ENCODE assay signal across 35 cellular contexts in the genomic region with DNA sequence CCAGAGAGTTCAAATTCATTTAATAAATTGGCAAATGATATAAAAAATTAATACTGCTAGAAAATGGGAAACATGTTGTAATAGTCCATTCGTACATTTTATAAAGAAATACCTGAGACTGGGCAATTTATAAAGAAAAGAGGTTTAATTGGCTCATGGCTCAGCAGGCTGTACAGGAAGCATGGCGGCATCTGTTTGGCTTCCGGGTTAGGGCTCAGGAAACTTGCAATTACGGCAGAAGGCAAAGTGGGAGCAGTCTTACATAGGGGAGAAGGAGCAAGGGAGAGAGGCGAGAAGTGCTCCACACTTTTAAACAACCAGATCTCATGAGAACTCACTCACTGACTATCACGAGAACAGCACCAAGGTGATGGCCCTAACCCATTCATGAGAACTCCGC.
"Had no signal": no experiment of that assay in that cellular context is flagged by ENCODE, and none has a peak within 500 bp of the region (broad histone marks: within the 10 kb centered on the region; RNA-seq: fewer than 3 reads in every experiment).

No MANE protein-coding gene starts in this region.

- H3K9me3 ChIP-seq: MG63 had no signal

- H3K4me3 ChIP-seq: MG63 had no signal

- H3K9ac ChIP-seq: KMS-11 had no signal

- H3K4me2 ChIP-seq: KMS-11 had no signal

- H3K27me3 ChIP-seq: MG63 had no signal

- DNase-seq: Karpas-422, Kasumi-1, KG1, MG63, MM.1S, MV-4-11, NCI-H1048, NCI-H1092, NCI-H1092 treated with DMSO at 0.1 percent for 48 hours, NCI-H1105, NCI-H1105 treated with DMSO at 0.1 percent for 48 hours, NCI-H1417, NCI-H1417 treated with DMSO at 0.1 percent for 48 hours, NCI-H1436, NCI-H1436 treated with DMSO at 0.1 percent for 48 hours, NCI-H146, NCI-H1694, NCI-H1694 treated with DMSO at 0.1 percent for 48 hours, NCI-H187, NCI-H187 treated with DMSO at 0.1 percent for 48 hours, NCI-H1930, NCI-H2029, NCI-H2029 treated with DMSO at 0.1 percent for 48 hours, NCI-H2081, NCI-H2081 treated with DMSO at 0.1 percent for 48 hours, NCI-H2107, NCI-H2171, NCI-H2171 treated with DMSO at 0.1 percent for 48 hours, NCI-H2227 treated with DMSO at 0.1 percent for 48 hours, NCI-H226, NCI-H345, NCI-H446, NCI-H446 treated with DMSO at 0.1 percent for 48 hours, NCI-H510A had no signal

- H3K36me3 ChIP-seq: MG63 had no signal

- H3K27ac ChIP-seq: KMS-11 had no signal
